In the genomic region with DNA sequence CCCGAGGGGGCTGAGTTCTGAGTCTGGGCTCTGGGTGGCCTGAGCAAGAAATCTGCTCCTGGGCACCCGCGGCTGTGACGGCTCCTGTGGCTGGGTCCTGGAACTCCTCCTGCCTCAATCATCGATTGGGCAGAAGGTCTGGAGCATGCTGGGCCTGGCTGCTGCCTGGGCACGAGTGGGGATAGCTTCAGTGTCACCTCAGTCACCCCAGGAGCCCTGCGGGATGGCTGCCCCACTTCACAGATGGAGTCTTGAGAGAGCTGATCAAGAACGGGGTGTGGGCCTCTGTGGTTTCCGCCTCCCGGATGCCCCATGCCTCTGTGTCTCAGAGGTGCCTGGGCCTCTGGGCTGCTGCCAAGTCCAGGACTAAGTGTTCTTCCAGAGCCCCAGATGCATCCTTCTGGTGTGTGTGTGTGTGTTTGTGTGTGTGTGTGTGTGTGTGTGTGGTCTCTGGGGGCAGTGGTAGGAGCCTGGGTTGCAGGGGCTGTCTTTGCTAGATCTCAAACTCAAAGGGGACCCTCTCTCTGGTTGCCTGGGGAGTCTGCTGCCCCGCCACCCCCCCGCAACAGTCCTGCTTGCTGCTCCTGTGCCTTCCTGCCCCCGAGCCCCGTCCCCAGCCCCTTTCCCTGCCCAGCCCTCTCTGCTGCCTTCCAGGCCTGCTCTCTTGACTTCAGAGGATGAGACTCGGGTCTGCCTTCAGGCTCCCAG, we compare ENCODE assay signal across 7 cellular contexts.
DNase-seq lines count a peak whose midpoint lies in the region; ATAC-seq and TF ChIP-seq lines count a peak whose summit lies in the region.

No MANE protein-coding gene starts in this region.

- no peak overlapping the region for H3K4me3 ChIP-seq in OCI-LY7 (ENCODE audit: low read depth, low read length, poor library complexity, severe bottlenecking)
- H3K4me3 ChIP-seq in lower lobe of right lung, result no peak overlapping the region
- H3K4me3 ChIP-seq in testis, result no peak overlapping the region

- H3K27me3 ChIP-seq in lower lobe of right lung (ENCODE audit: low read depth) (peaks cover 5% of the 10 kb centered on the region), testis (no peaks in the 10 kb centered on the region)

- H3K27ac ChIP-seq in OCI-LY7 (ENCODE audit: low read depth, low read length, poor library complexity, severe bottlenecking) (peak overlapping the region; percentile 16), lower lobe of right lung (peak overlapping the region; percentile 51), testis (no peak overlapping the region)

- BruUV-seq in OCI-LY7 (replicated peaks; lab: Mats Ljungman, UMichigan), result no TSS peak

- H3K4me1 ChIP-seq in OCI-LY7 (ENCODE audit: insufficient read depth, low read length, poor library complexity, severe bottlenecking) (peaks cover 55% of the 10 kb centered on the region), lower lobe of right lung (peaks cover 16% of the 10 kb centered on the region), testis (peaks cover 20% of the 10 kb centered on the region)

- H3K36me3 ChIP-seq in OCI-LY7 (ENCODE audit: insufficient read depth, low read length), result no peaks in the 10 kb centered on the region
- no peaks in the 10 kb centered on the region for H3K36me3 ChIP-seq in lower lobe of right lung
- H3K36me3 ChIP-seq in testis (ENCODE audit: low read depth, missing control alignments), result no peaks in the 10 kb centered on the region

- no peak for TF ChIP-seq POLR2A in testis (IDR thresholded peaks at IDR 0.05)

- TF ChIP-seq CTCF in OCI-LY7 (conservative IDR thresholded peaks at IDR 0.05; ENCODE audit: low read length) (no peak), lower lobe of right lung (IDR thresholded peaks at IDR 0.05) (no peak), testis (IDR thresholded peaks at IDR 0.05) (no peak)

- peak overlapping the region; percentile 54 for H3K4me2 ChIP-seq in OCI-LY7 (ENCODE audit: low read length)

- no peak overlapping the region for H2AFZ ChIP-seq in OCI-LY7 (ENCODE audit: low read length)

- whole genome bisulfite sequencing in testis, 2 donors, result 18 to 62% methylated on average over 2 to 15 of the region's 15 CpGs

- CTCF ChIA-PET in OCI-LY7 (lab: Charles Lee; ENCODE audit: unreplicated experiment), result no interaction called here

- no peaks in the 10 kb centered on the region for H3K79me2 ChIP-seq in OCI-LY7 (ENCODE audit: insufficient read depth, low read depth, low read length)

- ATAC-seq in lower lobe of right lung (peak; percentile 55 to 62), GM18870 (IDR thresholded peaks at IDR 0.05; ENCODE audit: unreplicated experiment) (no peak)

- no peaks in the 10 kb centered on the region for H3K9me2 ChIP-seq in OCI-LY7 (ENCODE audit: insufficient read depth, low read length)

- intact Hi-C loops in OCI-LY7 (cut with micrococcal nuclease; ENCODE audit: unreplicated experiment), result no loop called here
- intact Hi-C loops in lower lobe of right lung (cut with DNase I), result no loop called here
- intact Hi-C loops in testis (cut with DNase I; ENCODE audit: low total_unique reads), result no loop called here

- DNase-seq in OCI-LY7 (ENCODE audit: low spot score) (peak; percentile 62), activated T-helper 1 cell treated with Interleukin-2 at 50 U/mL for 16 hours (ENCODE audit: low read depth) (peak; percentile 72), lower lobe of right lung (peak; percentile 67), testis (peak; percentile 63), T1000 (lab: John Stamatoyannopoulos, UW) (no peak), NCI-H226 (no peak)

- POLR2A ChIA-PET in OCI-LY7 (lab: Charles Lee), result no interaction called here

- no peaks in the 10 kb centered on the region for H3K9me3 ChIP-seq in OCI-LY7 (ENCODE audit: low read length)
- peaks cover 14% of the 10 kb centered on the region for H3K9me3 ChIP-seq in lower lobe of right lung
- no peaks in the 10 kb centered on the region for H3K9me3 ChIP-seq in testis

- no peaks in the 10 kb centered on the region for H4K20me1 ChIP-seq in OCI-LY7 (ENCODE audit: insufficient read depth, low read length)

Comparison
In these comparisons a context has a peak if more than half of its experiments do, and no peak if none do; other contexts are left out.
1. DNase-seq: peak in OCI-LY7 (single experiment), activated T-helper 1 cell treated with Interleukin-2 at 50 U/mL for 16 hours (single experiment), lower lobe of right lung (single experiment) and testis (single experiment); none in T1000 (single experiment) and NCI-H226 (single experiment).
2. H3K27ac ChIP-seq: peak in OCI-LY7 (single experiment) and lower lobe of right lung (single experiment); none in testis (0 of 2).